Comparison of ENCODE assay signal across 12 cellular contexts in genomic region chr7:27641576-27642230, GRCh38. TPM values are rescaled to one million over a fixed set of nuclear protein-coding genes. Genes with fewer than 3 reads are reported as not detected.
A peak's percentile ranks its signal among the peaks of the same experiment; 100 is the strongest.
DNase-seq lines count a peak whose midpoint lies in the region; ATAC-seq and TF ChIP-seq lines count a peak whose summit lies in the region.
"Had no signal": no experiment of that assay in that cellular context is flagged by ENCODE, and none has a peak within 500 bp of the region (broad histone marks: within the 10 kb centered on the region; RNA-seq: fewer than 3 reads in every experiment).

No MANE protein-coding gene starts in this region.

- POLR2A ChIA-PET in PC-3 (lab: Charles Lee; ENCODE audit: unreplicated experiment), result interaction anchor here (0.6 kb wide), 1 partner anchor 35 kb away, joined by 4 read pairs; no protein-coding TSS in a partner anchor
- POLR2A ChIA-PET in naive thymus-derived CD8-positive, alpha-beta T cell (lab: Charles Lee), result no interaction called here

- peak overlapping the region in 3 of 10 donors; percentile 2 to 48 (median 15) for H3K27ac Mint-ChIP-seq in naive thymus-derived CD8-positive, alpha-beta T cell
- H3K27ac Mint-ChIP-seq in activated CD4-positive, alpha-beta T cell treated with anti-CD3 and anti-CD28 coated beads, Interleukin-2, amount 10 ng/mL, durations not matched to agents 24 days and 14 days, result no peak overlapping the region
- H3K27ac Mint-ChIP-seq: activated naive CD8-positive, alpha-beta T cell had no signal

- H3K9me2 ChIP-seq in PC-3 (replicated peaks; ENCODE audit: low read length), result no peaks in the 10 kb centered on the region

- peaks cover 0 to 4% (median 0%) of the 10 kb centered on the region in 9 donors for H3K9me3 Mint-ChIP-seq in naive thymus-derived CD8-positive, alpha-beta T cell
- no peaks in the 10 kb centered on the region for H3K9me3 Mint-ChIP-seq in activated CD4-positive, alpha-beta T cell treated with anti-CD3 and anti-CD28 coated beads, Interleukin-2, amount 10 ng/mL, durations not matched to agents 24 days and 14 days

- H3K27me3 ChIP-seq in PC-3 (ENCODE audit: low read length), result no peaks in the 10 kb centered on the region
- H3K27me3 ChIP-seq: BLaER1 had no signal

- TF ChIP-seq CTCF in PC-3 (conservative IDR thresholded peaks at IDR 0.05; ENCODE audit: low read depth, low read length), result no peak

- H3K4me2 ChIP-seq in PC-3 (ENCODE audit: low read length), result peak overlapping the region; percentile 76
- H3K4me2 ChIP-seq: BLaER1, KMS-11 had no signal

- H3K4me3 Mint-ChIP-seq in naive thymus-derived CD8-positive, alpha-beta T cell, result no peak overlapping the region
- H3K4me3 Mint-ChIP-seq in activated CD4-positive, alpha-beta T cell treated with anti-CD3 and anti-CD28 coated beads, Interleukin-2, amount 10 ng/mL, durations not matched to agents 24 days and 14 days, result no peak overlapping the region
- H3K4me3 Mint-ChIP-seq: activated naive CD8-positive, alpha-beta T cell had no signal

- peaks cover 39% of the 10 kb centered on the region for H3K4me1 ChIP-seq in PC-3 (ENCODE audit: insufficient read depth, low read length)
- H3K4me1 ChIP-seq: BLaER1 had no signal

- H3K4me1 Mint-ChIP-seq in naive thymus-derived CD8-positive, alpha-beta T cell, result peaks cover 15 to 29% (median 21%) of the 10 kb centered on the region in 4 donors
- H3K4me1 Mint-ChIP-seq in activated CD4-positive, alpha-beta T cell treated with anti-CD3 and anti-CD28 coated beads, Interleukin-2, amount 10 ng/mL, durations not matched to agents 24 days and 14 days, result peaks cover 6% of the 10 kb centered on the region

- H3K9me3 ChIP-seq in PC-3 (ENCODE audit: low read length), result no peaks in the 10 kb centered on the region

- peak overlapping the region; percentile 84 for H3K27ac ChIP-seq in PC-3 (ENCODE audit: low read length)
- H3K27ac ChIP-seq: BLaER1, KMS-11 had no signal

- no peaks in the 10 kb centered on the region for H3K36me3 ChIP-seq in PC-3 (ENCODE audit: low read depth, low read length)

- H3K36me3 Mint-ChIP-seq in naive thymus-derived CD8-positive, alpha-beta T cell, result peaks cover 4 to 60% (median 30%) of the 10 kb centered on the region in 3 donors
- peaks cover 14% of the 10 kb centered on the region for H3K36me3 Mint-ChIP-seq in activated CD4-positive, alpha-beta T cell treated with anti-CD3 and anti-CD28 coated beads, Interleukin-2, amount 10 ng/mL, durations not matched to agents 24 days and 14 days (ENCODE audit: low read depth)

- ATAC-seq in GM19397 (IDR thresholded peaks at IDR 0.05; ENCODE audit: unreplicated experiment) (peak; percentile 73), PC-3 (peak; percentile 51), HG02642 (IDR thresholded peaks at IDR 0.05; ENCODE audit: poor library complexity, unreplicated experiment) (no peak)
- ATAC-seq in naive thymus-derived CD8-positive, alpha-beta T cell, result no peak

- 0 out of 2 replicates have a peak overlapping the region, but pooled peaks have one; percentile 4 for H2AFZ ChIP-seq in PC-3 (ENCODE audit: low read length)

- DNase-seq in A172 (ENCODE audit: low spot score) (peak; percentile 48), PC-3 (peak; percentile 30), glomerular visceral epithelial cell (ENCODE audit: extremely low spot score) (peak; percentile 44)
- DNase-seq in stimulated activated CD4-positive, alpha-beta T cell treated with anti-CD3 and anti-CD28 coated beads, Interleukin-4, amount 100 ng/mL, for 1 hour, result no peak
- DNase-seq in naive thymus-derived CD8-positive, alpha-beta T cell, result no peak
- no peak for DNase-seq in activated CD4-positive, alpha-beta T cell treated with anti-CD3 and anti-CD28 coated beads, Interleukin-2, amount 10 ng/mL, durations not matched to agents 24 days and 14 days

- no peaks in the 10 kb centered on the region for H4K20me1 ChIP-seq in PC-3 (ENCODE audit: low read length)
- H4K20me1 ChIP-seq: BLaER1 had no signal

- intact Hi-C loops in PC-3 (cut with micrococcal nuclease), result loop anchor here (2.0 kb wide), 2 partner anchors 35 to 97 kb away; no protein-coding TSS in a partner anchor
- intact Hi-C loops in activated CD4-positive, alpha-beta T cell treated with anti-CD3 and anti-CD28 coated beads, Interleukin-2, amount 10 ng/mL, durations not matched to agents 24 days and 14 days (cut with micrococcal nuclease), result no loop called here

- CTCF ChIA-PET in PC-3 (lab: Charles Lee), result interaction anchor here (0.6 to 2.4 kb wide), 3 partner anchors 12 to 99 kb away, joined by 3 to 12 read pairs (median 4); no protein-coding TSS in a partner anchor

- H3K4me3 ChIP-seq in PC-3 (ENCODE audit: low read length), result peak overlapping the region; percentile 50
- H3K4me3 ChIP-seq: BLaER1, smooth muscle cell had no signal

- BruUV-seq in PC-3 (replicated peaks; lab: Mats Ljungman, UMichigan), result TSS peak; percentile 89

- H3K79me2 ChIP-seq in PC-3 (ENCODE audit: low read length), result peaks cover 34% of the 10 kb centered on the region

- H3K27me3 Mint-ChIP-seq in naive thymus-derived CD8-positive, alpha-beta T cell, result no peaks in the 10 kb centered on the region
- H3K27me3 Mint-ChIP-seq in activated CD4-positive, alpha-beta T cell treated with anti-CD3 and anti-CD28 coated beads, Interleukin-2, amount 10 ng/mL, durations not matched to agents 24 days and 14 days, result no peaks in the 10 kb centered on the region
- H3K27me3 Mint-ChIP-seq: activated naive CD8-positive, alpha-beta T cell had no signal

- H3K9ac ChIP-seq in PC-3 (ENCODE audit: low read length), result peak overlapping the region; percentile 31
- H3K9ac ChIP-seq: BLaER1, KMS-11 had no signal

- H3F3A ChIP-seq in PC-3 (ENCODE audit: low read length, unreplicated experiment), result peaks cover 4% of the 10 kb centered on the region

RNA-seq across cellular contexts. Expression of gene HIBADH, which starts 21.0 kb away (rescaled TPM):
- 120 and 123 TPM in 2 replicates for total RNA-seq in A172 (2014; rRNA removed; shearing (Covaris generic))
- total RNA-seq in PC-3 (2014; rRNA removed), result 43.7 and 45.8 TPM in 2 replicates
- 10 to 100 TPM; 16.1 to 18.3 TPM for total RNA-seq in naive thymus-derived CD8-positive, alpha-beta T cell
- polyA plus RNA-seq in naive thymus-derived CD8-positive, alpha-beta T cell, result 10 to 100 TPM; 34.1 to 41.7 (median 40.8) TPM
- total RNA-seq in activated CD4-positive, alpha-beta T cell treated with anti-CD3 and anti-CD28 coated beads, Interleukin-2, amount 10 ng/mL, durations not matched to agents 24 days and 14 days, result 21.5 and 22.6 TPM in 2 replicates

Comparison
In these comparisons a context has a peak if more than half of its experiments do, and no peak if none do; other contexts are left out.
1. DNase-seq: peak in A172 (single experiment), PC-3 (single experiment) and glomerular visceral epithelial cell (single experiment); none in stimulated activated CD4-positive, alpha-beta T cell treated with anti-CD3 and anti-CD28 coated beads, Interleukin-4, amount 100 ng/mL, for 1 hour (single experiment), naive thymus-derived CD8-positive, alpha-beta T cell (0 of 10) and activated CD4-positive, alpha-beta T cell treated with anti-CD3 and anti-CD28 coated beads, Interleukin-2, amount 10 ng/mL, durations not matched to agents 24 days and 14 days (single experiment).
2. ATAC-seq: peak in GM19397 (single experiment) and PC-3 (single experiment); none in HG02642 (single experiment) and naive thymus-derived CD8-positive, alpha-beta T cell (0 of 2).